Comparison of ENCODE assay signal across 21 cellular contexts in genomic region chrX:19462879-19463278, GRCh38. TPM values are rescaled to one million over a fixed set of nuclear protein-coding genes. Genes with fewer than 3 reads are reported as not detected.
"Had no signal": no experiment of that assay in that cellular context is flagged by ENCODE, and none has a peak within 500 bp of the region (broad histone marks: within the 10 kb centered on the region; RNA-seq: fewer than 3 reads in every experiment).

No MANE protein-coding gene starts in this region.

- DNase-seq: IMR-90, Karpas-422, KG1, MG63, NCI-H1092 treated with DMSO at 0.1 percent for 48 hours, NCI-H1436, NCI-H187, NCI-H2029, NCI-H2081 treated with DMSO at 0.1 percent for 48 hours, NCI-H2171, NCI-H226, NCI-H510A, NCI-H524 treated with DMSO at 0.1 percent for 48 hours, NCI-H69, NCI-H774, Right ventricle myocardium superior, RPMI8226, SIG-M5, T-cell had no signal

- ATAC-seq: HepG2, T-cell had no signal

RNA-seq across cellular contexts. Expression of gene MAP3K15, which starts 52.4 kb away (rescaled TPM):
- total RNA-seq: Right ventricle myocardium superior, SJSA1 had no signal
